1 cellular context compared by ENCODE assay signal in the genomic region with DNA sequence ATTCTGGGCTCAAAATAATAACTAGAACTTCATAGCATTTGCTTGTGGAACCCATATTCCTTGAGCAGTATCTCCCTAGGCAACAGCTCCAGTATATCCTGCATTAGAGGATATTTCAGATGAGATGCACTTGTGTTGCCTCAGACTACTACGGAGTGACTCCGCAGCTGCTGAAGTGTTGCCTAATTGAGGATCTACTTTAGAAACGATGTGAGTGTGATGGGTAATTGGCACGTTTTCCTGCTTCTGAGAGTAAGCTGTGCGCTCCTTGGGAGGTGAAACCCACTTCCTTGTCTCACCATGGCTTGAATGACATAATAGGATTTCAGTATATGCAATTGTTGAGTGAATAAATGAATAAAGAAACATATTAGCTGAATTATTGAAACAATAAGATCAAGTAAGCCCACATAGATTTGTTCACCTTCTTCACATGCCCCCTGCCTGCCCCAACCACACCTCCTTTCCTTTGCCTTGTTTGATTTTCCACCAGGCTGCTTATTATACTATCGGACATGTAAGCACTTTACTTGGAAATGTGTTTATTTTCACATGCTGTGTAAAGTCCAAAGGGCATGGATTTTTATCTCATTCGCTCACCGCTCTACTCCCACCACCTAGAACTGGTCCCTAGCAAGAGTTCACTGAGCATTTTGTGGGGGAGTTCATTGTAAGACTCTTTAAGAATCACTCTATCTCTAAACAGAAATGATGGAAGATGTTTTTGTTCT.
TF ChIP-seq lines count a peak whose summit lies in the region.

No MANE protein-coding gene starts in this region.

TF ChIP-seq in liver, 16 proteins besides CTCF, POLR2A, EP300 and RAD21 (continued from another document):
- TF ChIP-seq EGR1 (IDR thresholded peaks at IDR 0.05; ENCODE audit: low read depth in 2 of 2) (peak; percentile 51 to 95), GABPA (IDR thresholded peaks at IDR 0.05 in 1 of 2, conservative IDR thresholded peaks at IDR 0.05 in 1 of 2) (peak in 1 of 2 donors; percentile 32), HNF4A (conservative IDR thresholded peaks at IDR 0.05) (peak; percentile 97 to 98)
